ENCODE assay signal across 1 cellular context in the genomic region with DNA sequence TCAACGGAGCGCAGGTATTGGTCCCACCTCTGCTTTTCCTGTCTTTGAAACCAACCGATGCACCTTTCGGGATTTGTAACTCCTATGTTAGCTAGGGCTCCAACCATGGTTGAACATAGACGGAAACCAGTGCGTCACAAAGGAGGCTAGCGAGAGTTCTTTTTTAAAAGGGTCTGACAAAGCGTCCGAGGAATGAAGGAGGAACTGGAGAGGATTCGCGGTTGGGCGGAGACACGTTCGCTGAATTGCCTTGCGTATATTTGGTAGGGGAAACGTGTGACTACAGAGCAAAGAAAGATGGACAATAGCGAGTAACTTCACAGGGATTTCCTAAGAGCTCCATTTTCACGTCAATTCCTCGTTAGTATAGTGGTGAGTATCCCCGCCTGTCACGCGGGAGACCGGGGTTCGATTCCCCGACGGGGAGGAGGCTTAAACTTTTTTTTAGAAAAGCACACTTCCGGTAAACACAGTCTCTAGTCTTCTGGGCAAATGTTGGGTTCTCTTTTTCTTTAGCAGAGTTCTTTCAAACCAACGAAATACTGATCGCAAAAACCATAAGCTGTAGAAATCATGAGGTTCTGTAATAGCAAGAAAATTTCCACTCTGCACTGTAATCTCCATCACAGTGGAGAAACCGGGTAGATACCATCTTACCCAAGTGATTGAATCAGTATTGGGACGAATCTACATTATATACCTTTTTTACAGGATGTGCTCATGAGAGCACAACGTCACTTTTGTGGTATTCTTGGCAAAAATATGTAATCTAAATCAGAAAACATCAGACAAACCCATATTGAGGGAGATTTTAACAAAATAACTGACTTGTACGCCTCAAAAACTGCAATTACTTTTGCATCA.
A peak's percentile ranks its signal among the peaks of the same experiment; 100 is the strongest.
TF ChIP-seq lines count a peak whose summit lies in the region.

No MANE protein-coding gene starts in this region.

TF ChIP-seq in K562, 482 proteins besides CTCF, POLR2A, EP300 and RAD21 (continued from another document and continues in another):
- TF ChIP-seq, protein P1, sequence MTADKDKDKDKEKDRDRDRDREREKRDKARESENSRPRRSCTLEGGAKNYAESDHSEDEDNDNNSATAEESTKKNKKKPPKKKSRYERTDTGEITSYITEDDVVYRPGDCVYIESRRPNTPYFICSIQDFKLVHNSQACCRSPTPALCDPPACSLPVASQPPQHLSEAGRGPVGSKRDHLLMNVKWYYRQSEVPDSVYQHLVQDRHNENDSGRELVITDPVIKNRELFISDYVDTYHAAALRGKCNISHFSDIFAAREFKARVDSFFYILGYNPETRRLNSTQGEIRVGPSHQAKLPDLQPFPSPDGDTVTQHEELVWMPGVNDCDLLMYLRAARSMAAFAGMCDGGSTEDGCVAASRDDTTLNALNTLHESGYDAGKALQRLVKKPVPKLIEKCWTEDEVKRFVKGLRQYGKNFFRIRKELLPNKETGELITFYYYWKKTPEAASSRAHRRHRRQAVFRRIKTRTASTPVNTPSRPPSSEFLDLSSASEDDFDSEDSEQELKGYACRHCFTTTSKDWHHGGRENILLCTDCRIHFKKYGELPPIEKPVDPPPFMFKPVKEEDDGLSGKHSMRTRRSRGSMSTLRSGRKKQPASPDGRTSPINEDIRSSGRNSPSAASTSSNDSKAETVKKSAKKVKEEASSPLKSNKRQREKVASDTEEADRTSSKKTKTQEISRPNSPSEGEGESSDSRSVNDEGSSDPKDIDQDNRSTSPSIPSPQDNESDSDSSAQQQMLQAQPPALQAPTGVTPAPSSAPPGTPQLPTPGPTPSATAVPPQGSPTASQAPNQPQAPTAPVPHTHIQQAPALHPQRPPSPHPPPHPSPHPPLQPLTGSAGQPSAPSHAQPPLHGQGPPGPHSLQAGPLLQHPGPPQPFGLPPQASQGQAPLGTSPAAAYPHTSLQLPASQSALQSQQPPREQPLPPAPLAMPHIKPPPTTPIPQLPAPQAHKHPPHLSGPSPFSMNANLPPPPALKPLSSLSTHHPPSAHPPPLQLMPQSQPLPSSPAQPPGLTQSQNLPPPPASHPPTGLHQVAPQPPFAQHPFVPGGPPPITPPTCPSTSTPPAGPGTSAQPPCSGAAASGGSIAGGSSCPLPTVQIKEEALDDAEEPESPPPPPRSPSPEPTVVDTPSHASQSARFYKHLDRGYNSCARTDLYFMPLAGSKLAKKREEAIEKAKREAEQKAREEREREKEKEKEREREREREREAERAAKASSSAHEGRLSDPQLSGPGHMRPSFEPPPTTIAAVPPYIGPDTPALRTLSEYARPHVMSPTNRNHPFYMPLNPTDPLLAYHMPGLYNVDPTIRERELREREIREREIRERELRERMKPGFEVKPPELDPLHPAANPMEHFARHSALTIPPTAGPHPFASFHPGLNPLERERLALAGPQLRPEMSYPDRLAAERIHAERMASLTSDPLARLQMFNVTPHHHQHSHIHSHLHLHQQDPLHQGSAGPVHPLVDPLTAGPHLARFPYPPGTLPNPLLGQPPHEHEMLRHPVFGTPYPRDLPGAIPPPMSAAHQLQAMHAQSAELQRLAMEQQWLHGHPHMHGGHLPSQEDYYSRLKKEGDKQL (CRISPR knock-in tag; IDR thresholded peaks at IDR 0.05; ENCODE audit: borderline replicate concordance) = no peak
- no peak; the same call in 1 of the 2 replicates for TF ChIP-seq ZNF143 (CRISPR knock-in tag; IDR thresholded peaks at IDR 0.05)
- TF ChIP-seq POLR2AphosphoS5 (IDR thresholded peaks at IDR 0.05; ENCODE audit: control insufficient read depth, insufficient read depth, low read depth, low read length) = no peak
- TF ChIP-seq CC2D1A (IDR thresholded peaks at IDR 0.05) = 0 out of 2 replicates have a peak, but pooled peaks have one; percentile 23
- TF ChIP-seq, protein P2, sequence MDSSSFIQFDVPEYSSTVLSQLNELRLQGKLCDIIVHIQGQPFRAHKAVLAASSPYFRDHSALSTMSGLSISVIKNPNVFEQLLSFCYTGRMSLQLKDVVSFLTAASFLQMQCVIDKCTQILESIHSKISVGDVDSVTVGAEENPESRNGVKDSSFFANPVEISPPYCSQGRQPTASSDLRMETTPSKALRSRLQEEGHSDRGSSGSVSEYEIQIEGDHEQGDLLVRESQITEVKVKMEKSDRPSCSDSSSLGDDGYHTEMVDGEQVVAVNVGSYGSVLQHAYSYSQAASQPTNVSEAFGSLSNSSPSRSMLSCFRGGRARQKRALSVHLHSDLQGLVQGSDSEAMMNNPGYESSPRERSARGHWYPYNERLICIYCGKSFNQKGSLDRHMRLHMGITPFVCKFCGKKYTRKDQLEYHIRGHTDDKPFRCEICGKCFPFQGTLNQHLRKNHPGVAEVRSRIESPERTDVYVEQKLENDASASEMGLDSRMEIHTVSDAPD (CRISPR knock-in tag; IDR thresholded peaks at IDR 0.05) = no peak
- 0 out of 2 replicates have a peak, but pooled peaks have one; percentile 33 for TF ChIP-seq STAT5A (IDR thresholded peaks at IDR 0.05; ENCODE audit: borderline replicate concordance, low read length)
- peak; percentile 60; the same call in 1 of the 2 replicates for TF ChIP-seq SMARCA5 (IDR thresholded peaks at IDR 0.05)
- TF ChIP-seq RNF2 (IDR thresholded peaks at IDR 0.05) = peak; percentile 79; the same call in 1 of the 2 replicates
- TF ChIP-seq ZNF24 (IDR thresholded peaks at IDR 0.05) = peak; percentile 52; the same call in 1 of the 2 replicates
- TF ChIP-seq, protein P3, sequence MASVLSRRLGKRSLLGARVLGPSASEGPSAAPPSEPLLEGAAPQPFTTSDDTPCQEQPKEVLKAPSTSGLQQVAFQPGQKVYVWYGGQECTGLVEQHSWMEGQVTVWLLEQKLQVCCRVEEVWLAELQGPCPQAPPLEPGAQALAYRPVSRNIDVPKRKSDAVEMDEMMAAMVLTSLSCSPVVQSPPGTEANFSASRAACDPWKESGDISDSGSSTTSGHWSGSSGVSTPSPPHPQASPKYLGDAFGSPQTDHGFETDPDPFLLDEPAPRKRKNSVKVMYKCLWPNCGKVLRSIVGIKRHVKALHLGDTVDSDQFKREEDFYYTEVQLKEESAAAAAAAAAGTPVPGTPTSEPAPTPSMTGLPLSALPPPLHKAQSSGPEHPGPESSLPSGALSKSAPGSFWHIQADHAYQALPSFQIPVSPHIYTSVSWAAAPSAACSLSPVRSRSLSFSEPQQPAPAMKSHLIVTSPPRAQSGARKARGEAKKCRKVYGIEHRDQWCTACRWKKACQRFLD (CRISPR knock-in tag; IDR thresholded peaks at IDR 0.05) = no peak
- TF ChIP-seq, protein P4, sequence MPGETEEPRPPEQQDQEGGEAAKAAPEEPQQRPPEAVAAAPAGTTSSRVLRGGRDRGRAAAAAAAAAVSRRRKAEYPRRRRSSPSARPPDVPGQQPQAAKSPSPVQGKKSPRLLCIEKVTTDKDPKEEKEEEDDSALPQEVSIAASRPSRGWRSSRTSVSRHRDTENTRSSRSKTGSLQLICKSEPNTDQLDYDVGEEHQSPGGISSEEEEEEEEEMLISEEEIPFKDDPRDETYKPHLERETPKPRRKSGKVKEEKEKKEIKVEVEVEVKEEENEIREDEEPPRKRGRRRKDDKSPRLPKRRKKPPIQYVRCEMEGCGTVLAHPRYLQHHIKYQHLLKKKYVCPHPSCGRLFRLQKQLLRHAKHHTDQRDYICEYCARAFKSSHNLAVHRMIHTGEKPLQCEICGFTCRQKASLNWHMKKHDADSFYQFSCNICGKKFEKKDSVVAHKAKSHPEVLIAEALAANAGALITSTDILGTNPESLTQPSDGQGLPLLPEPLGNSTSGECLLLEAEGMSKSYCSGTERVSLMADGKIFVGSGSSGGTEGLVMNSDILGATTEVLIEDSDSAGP (CRISPR knock-in tag; IDR thresholded peaks at IDR 0.05) = no peak
- no peak for TF ChIP-seq HIVEP1 (CRISPR knock-in tag; IDR thresholded peaks at IDR 0.05)
- no peak for TF ChIP-seq NONO (IDR thresholded peaks at IDR 0.05; ENCODE audit: low read depth in 2 of 2, low read length in 1 of 2)
- no peak for TF ChIP-seq HNRNPK (IDR thresholded peaks at IDR 0.05; ENCODE audit: low read depth, low read length, poor library complexity, severe bottlenecking)
- TF ChIP-seq ETV5 (CRISPR knock-in tag; IDR thresholded peaks at IDR 0.05; ENCODE audit: low read depth) = peak; percentile 88
- no peak for TF ChIP-seq SMAD2 (IDR thresholded peaks at IDR 0.05; ENCODE audit: low read depth, low read length)
- TF ChIP-seq, protein P5, sequence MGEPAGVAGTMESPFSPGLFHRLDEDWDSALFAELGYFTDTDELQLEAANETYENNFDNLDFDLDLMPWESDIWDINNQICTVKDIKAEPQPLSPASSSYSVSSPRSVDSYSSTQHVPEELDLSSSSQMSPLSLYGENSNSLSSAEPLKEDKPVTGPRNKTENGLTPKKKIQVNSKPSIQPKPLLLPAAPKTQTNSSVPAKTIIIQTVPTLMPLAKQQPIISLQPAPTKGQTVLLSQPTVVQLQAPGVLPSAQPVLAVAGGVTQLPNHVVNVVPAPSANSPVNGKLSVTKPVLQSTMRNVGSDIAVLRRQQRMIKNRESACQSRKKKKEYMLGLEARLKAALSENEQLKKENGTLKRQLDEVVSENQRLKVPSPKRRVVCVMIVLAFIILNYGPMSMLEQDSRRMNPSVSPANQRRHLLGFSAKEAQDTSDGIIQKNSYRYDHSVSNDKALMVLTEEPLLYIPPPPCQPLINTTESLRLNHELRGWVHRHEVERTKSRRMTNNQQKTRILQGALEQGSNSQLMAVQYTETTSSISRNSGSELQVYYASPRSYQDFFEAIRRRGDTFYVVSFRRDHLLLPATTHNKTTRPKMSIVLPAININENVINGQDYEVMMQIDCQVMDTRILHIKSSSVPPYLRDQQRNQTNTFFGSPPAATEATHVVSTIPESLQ (CRISPR knock-in tag; IDR thresholded peaks at IDR 0.05) = peak; percentile 76; the same call in 1 of the 2 replicates
- TF ChIP-seq PHF20 (IDR thresholded peaks at IDR 0.05; ENCODE audit: partially characterized antibody) = peak; percentile 42
- TF ChIP-seq TEAD2 (tag; IDR thresholded peaks at IDR 0.05) = no peak
- TF ChIP-seq IFI16 (CRISPR knock-in tag; IDR thresholded peaks at IDR 0.05) = no peak
- TF ChIP-seq RB1 (IDR thresholded peaks at IDR 0.05; ENCODE audit: low read depth) = peak; percentile 75
- TF ChIP-seq, protein P6, sequence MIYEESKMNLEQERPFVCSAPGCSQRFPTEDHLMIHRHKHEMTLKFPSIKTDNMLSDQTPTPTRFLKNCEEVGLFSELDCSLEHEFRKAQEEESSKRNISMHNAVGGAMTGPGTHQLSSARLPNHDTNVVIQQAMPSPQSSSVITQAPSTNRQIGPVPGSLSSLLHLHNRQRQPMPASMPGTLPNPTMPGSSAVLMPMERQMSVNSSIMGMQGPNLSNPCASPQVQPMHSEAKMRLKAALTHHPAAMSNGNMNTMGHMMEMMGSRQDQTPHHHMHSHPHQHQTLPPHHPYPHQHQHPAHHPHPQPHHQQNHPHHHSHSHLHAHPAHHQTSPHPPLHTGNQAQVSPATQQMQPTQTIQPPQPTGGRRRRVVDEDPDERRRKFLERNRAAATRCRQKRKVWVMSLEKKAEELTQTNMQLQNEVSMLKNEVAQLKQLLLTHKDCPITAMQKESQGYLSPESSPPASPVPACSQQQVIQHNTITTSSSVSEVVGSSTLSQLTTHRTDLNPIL (CRISPR knock-in tag; IDR thresholded peaks at IDR 0.05) = no peak
- TF ChIP-seq, protein P7, sequence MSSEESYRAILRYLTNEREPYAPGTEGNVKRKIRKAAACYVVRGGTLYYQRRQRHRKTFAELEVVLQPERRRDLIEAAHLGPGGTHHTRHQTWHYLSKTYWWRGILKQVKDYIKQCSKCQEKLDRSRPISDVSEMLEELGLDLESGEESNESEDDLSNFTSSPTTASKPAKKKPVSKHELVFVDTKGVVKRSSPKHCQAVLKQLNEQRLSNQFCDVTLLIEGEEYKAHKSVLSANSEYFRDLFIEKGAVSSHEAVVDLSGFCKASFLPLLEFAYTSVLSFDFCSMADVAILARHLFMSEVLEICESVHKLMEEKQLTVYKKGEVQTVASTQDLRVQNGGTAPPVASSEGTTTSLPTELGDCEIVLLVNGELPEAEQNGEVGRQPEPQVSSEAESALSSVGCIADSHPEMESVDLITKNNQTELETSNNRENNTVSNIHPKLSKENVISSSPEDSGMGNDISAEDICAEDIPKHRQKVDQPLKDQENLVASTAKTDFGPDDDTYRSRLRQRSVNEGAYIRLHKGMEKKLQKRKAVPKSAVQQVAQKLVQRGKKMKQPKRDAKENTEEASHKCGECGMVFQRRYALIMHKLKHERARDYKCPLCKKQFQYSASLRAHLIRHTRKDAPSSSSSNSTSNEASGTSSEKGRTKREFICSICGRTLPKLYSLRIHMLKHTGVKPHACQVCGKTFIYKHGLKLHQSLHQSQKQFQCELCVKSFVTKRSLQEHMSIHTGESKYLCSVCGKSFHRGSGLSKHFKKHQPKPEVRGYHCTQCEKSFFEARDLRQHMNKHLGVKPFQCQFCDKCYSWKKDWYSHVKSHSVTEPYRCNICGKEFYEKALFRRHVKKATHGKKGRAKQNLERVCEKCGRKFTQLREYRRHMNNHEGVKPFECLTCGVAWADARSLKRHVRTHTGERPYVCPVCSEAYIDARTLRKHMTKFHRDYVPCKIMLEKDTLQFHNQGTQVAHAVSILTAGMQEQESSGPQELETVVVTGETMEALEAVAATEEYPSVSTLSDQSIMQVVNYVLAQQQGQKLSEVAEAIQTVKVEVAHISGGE (CRISPR knock-in tag; IDR thresholded peaks at IDR 0.05) = peak in 1 of 3 experiments; percentile 69; a peak in 1 of 6 replicates
- peak; percentile 53 for TF ChIP-seq ZKSCAN1 (IDR thresholded peaks at IDR 0.05; ENCODE audit: low read depth, low read length)
- no peak for TF ChIP-seq ERF (CRISPR knock-in tag; IDR thresholded peaks at IDR 0.05)
- no peak for TF ChIP-seq HNRNPL (IDR thresholded peaks at IDR 0.05; ENCODE audit: low read depth, low read length)
- TF ChIP-seq ZNF212 (CRISPR knock-in tag; IDR thresholded peaks at IDR 0.05) = no peak
- no peak for TF ChIP-seq DACH1 (IDR thresholded peaks at IDR 0.05; ENCODE audit: partially characterized antibody)
- TF ChIP-seq DNMT1 (IDR thresholded peaks at IDR 0.05) = no peak
- TF ChIP-seq ZNF3 (CRISPR knock-in tag; IDR thresholded peaks at IDR 0.05) = no peak
- peak; percentile 72; the same call in 1 of the 2 replicates for TF ChIP-seq KDM2B (CRISPR knock-in tag; IDR thresholded peaks at IDR 0.05)
- TF ChIP-seq HDAC2 (IDR thresholded peaks at IDR 0.05) = peak; percentile 73; the same call in 1 of the 2 replicates
- TF ChIP-seq FOSL1 (tag; conservative IDR thresholded peaks at IDR 0.05) = peak; percentile 62
- TF ChIP-seq FOXJ2 (tag; IDR thresholded peaks at IDR 0.05) = no peak
- no peak; the same call in 1 of the 2 replicates for TF ChIP-seq BRD4 (IDR thresholded peaks at IDR 0.05)
- TF ChIP-seq CBX2 (IDR thresholded peaks at IDR 0.05; ENCODE audit: insufficient read depth, low read length, poor library complexity, severe bottlenecking) = no peak
- TF ChIP-seq, protein P8, sequence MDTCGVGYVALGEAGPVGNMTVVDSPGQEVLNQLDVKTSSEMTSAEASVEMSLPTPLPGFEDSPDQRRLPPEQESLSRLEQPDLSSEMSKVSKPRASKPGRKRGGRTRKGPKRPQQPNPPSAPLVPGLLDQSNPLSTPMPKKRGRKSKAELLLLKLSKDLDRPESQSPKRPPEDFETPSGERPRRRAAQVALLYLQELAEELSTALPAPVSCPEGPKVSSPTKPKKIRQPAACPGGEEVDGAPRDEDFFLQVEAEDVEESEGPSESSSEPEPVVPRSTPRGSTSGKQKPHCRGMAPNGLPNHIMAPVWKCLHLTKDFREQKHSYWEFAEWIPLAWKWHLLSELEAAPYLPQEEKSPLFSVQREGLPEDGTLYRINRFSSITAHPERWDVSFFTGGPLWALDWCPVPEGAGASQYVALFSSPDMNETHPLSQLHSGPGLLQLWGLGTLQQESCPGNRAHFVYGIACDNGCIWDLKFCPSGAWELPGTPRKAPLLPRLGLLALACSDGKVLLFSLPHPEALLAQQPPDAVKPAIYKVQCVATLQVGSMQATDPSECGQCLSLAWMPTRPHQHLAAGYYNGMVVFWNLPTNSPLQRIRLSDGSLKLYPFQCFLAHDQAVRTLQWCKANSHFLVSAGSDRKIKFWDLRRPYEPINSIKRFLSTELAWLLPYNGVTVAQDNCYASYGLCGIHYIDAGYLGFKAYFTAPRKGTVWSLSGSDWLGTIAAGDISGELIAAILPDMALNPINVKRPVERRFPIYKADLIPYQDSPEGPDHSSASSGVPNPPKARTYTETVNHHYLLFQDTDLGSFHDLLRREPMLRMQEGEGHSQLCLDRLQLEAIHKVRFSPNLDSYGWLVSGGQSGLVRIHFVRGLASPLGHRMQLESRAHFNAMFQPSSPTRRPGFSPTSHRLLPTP (IDR thresholded peaks at IDR 0.05; ENCODE audit: borderline replicate concordance, extremely low read depth, insufficient read length) = peak; percentile 97
